ENCODE assay signal across 8 cellular contexts in genomic region chr9:137411670-137412380, GRCh38. TPM values are rescaled to one million over a fixed set of nuclear protein-coding genes. Genes with fewer than 3 reads are reported as not detected.
DNase-seq lines count a peak whose midpoint lies in the region; ATAC-seq and TF ChIP-seq lines count a peak whose summit lies in the region.

No MANE protein-coding gene starts in this region.

- DNase-seq in Daoy (ENCODE audit: low read depth) (peak; percentile 99), HPDE6-E6E7 (ENCODE audit: extremely low spot score) (peak; percentile 87), smooth muscle cell of the brain vasculature (ENCODE audit: low read depth, low spot score) (peak; percentile 56), NCI-H1694 treated with DMSO at 0.1 percent for 48 hours (lab: John Stamatoyannopoulos, UW) (no peak), NCI-H446 treated with DMSO at 0.1 percent for 48 hours (lab: John Stamatoyannopoulos, UW) (no peak), DMS 273 (lab: John Stamatoyannopoulos, UW; ENCODE audit: unreplicated experiment) (no peak)
- DNase-seq in activated CD4-positive, CD25-positive, alpha-beta regulatory T cell treated with anti-CD3 and anti-CD28 coated beads, Interleukin-2, amount 50 U/mL, for 72 hours: peak; percentile 61

- peak overlapping the region in 1 of 2 donors; percentile 16 for H3K4me3 ChIP-seq in gastroesophageal sphincter

- peaks cover 0 to 1% of the 10 kb centered on the region in 2 donors for H3K36me3 ChIP-seq in gastroesophageal sphincter

- 38 to 52% methylated on average over 2 of the region's 29 CpGs for WGBS in gastroesophageal sphincter (ENCODE audit: low coverage in 1 of 2), 2 donors

- TF ChIP-seq CTCF in gastroesophageal sphincter (IDR thresholded peaks at IDR 0.05): no peak

- no peak for TF ChIP-seq POLR2A in gastroesophageal sphincter (IDR thresholded peaks at IDR 0.05)

- no peak for TF ChIP-seq EP300 in gastroesophageal sphincter (IDR thresholded peaks at IDR 0.05)

- H3K4me1 ChIP-seq in gastroesophageal sphincter: peaks cover 0 to 34% (median 15%) of the 10 kb centered on the region in 3 donors

- H3K9me3 ChIP-seq in gastroesophageal sphincter: no peaks in the 10 kb centered on the region

- H3K27ac ChIP-seq in gastroesophageal sphincter: peak overlapping the region in 3 of 4 donors; percentile 66 to 69 (median 68)

- no peaks in the 10 kb centered on the region for H3K27me3 ChIP-seq in gastroesophageal sphincter

- peak; percentile 69 for ATAC-seq in gastroesophageal sphincter

RNA-seq across cellular contexts. Expression of gene EXD3, which starts 11.1 kb away (rescaled TPM):
- 0.86 and 2.3 TPM in 2 replicates for total RNA-seq in Daoy (2014; rRNA removed; shearing (Covaris generic))
- total RNA-seq in gastroesophageal sphincter: 10 to 100 TPM in 2 of 4 donors, 1 to 10 TPM in 2; 3.7 to 29.7 (median 10.9) TPM

RNA-seq across cellular contexts. Expression of gene NOXA1, which starts 11.4 kb away (rescaled TPM):
- not detected in 2 replicates for total RNA-seq in Daoy (2014; rRNA removed; shearing (Covaris generic))
- 1 to 10 TPM; 1.1 to 4.2 (median 3.0) TPM for total RNA-seq in gastroesophageal sphincter

RNA-seq across cellular contexts. Expression of gene ENTPD8, which starts 29.3 kb away (rescaled TPM):
- not detected in 2 replicates for total RNA-seq in Daoy (2014; rRNA removed; shearing (Covaris generic))
- under 1 TPM in 1 of 4 donors, not detected in 3; 0.57 TPM for total RNA-seq in gastroesophageal sphincter

RNA-seq across cellular contexts. Expression of gene NSMF, which starts 47.3 kb away (rescaled TPM):
- 13.5 and 13.7 TPM in 2 replicates for total RNA-seq in Daoy (2014; rRNA removed; shearing (Covaris generic))
- 10 to 100 TPM; 38.1 to 63.5 (median 49.1) TPM for total RNA-seq in gastroesophageal sphincter

Comparison
In these comparisons a context has a peak if more than half of its experiments do, and no peak if none do; other contexts are left out.
1. DNase-seq: peak in Daoy (single experiment), HPDE6-E6E7 (single experiment), activated CD4-positive, CD25-positive, alpha-beta regulatory T cell treated with anti-CD3 and anti-CD28 coated beads, Interleukin-2, amount 50 U/mL, for 72 hours (single experiment) and smooth muscle cell of the brain vasculature (single experiment); none in NCI-H1694 treated with DMSO at 0.1 percent for 48 hours (single experiment), NCI-H446 treated with DMSO at 0.1 percent for 48 hours (single experiment) and DMS 273 (single experiment).